ENCODE assay signal across 1 cellular context in genomic region chrX:77742788-77743476, GRCh38.
TF ChIP-seq lines count a peak whose summit lies in the region.

No MANE protein-coding gene starts in this region.

TF ChIP-seq in GM23338, 12 proteins besides CTCF, POLR2A, EP300 and RAD21 (continued from another document):
- TF ChIP-seq REST (IDR thresholded peaks at IDR 0.05; ENCODE audit: unreplicated experiment) (no peak), EZH2phosphoT487 (IDR thresholded peaks at IDR 0.05; ENCODE audit: unreplicated experiment) (no peak), ZNF114 (CRISPR knock-in tag; IDR thresholded peaks at IDR 0.05) (no peak), ETS1 (IDR thresholded peaks at IDR 0.05) (no peak)
